1 cellular context compared by ENCODE assay signal in the genomic region with DNA sequence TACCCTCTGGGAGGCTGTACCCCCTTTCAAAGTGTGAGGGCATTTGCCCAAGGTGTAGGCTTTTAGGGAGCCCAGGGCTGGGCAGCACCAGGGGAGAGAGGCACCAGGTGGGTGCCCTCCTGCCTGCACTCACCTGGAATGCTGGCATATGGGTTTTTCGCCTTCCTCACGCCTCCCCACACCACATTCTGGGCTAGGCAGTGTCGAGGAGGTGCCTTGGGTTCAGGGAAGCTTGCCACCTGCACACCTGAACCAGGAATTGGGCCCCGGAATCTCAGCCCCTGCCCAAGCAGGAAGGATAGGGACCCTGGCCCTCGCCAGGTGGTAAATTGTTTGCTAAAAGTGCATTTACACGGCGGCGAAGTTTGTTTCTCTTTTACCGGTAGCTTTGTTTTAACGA.
TF ChIP-seq lines count a peak whose summit lies in the region.

No MANE protein-coding gene starts in this region.

TF ChIP-seq in H1, 55 proteins besides CTCF, POLR2A, EP300 and RAD21:
- peak; percentile 55; the same call in 1 of the 2 replicates for TF ChIP-seq TCF12 (IDR thresholded peaks at IDR 0.05; ENCODE audit: low read depth, low read length)
- peak; percentile 27 for TF ChIP-seq CTBP2 (IDR thresholded peaks at IDR 0.05; ENCODE audit: borderline replicate concordance, insufficient read depth, insufficient read length, low read length)
- 0 out of 2 replicates have a peak, but pooled peaks have one; percentile 1 for TF ChIP-seq PHF8 (conservative IDR thresholded peaks at IDR 0.05; ENCODE audit: low read depth, low read length)
- TF ChIP-seq SIRT6 (IDR thresholded peaks at IDR 0.05; ENCODE audit: low read length), result no peak
